ENCODE assay signal across 11 cellular contexts in genomic region chr1:150626150-150626549, GRCh38. TPM values are rescaled to one million over a fixed set of nuclear protein-coding genes. Genes with fewer than 3 reads are reported as not detected.
A peak's percentile ranks its signal among the peaks of the same experiment; 100 is the strongest.
DNase-seq lines count a peak whose midpoint lies in the region; ATAC-seq and TF ChIP-seq lines count a peak whose summit lies in the region.
"Had no signal": no experiment of that assay in that cellular context is flagged by ENCODE, and none has a peak within 500 bp of the region (broad histone marks: within the 10 kb centered on the region; RNA-seq: fewer than 3 reads in every experiment).

No MANE protein-coding gene starts in this region.

- H3K4me1 ChIP-seq in foreskin keratinocyte = peaks cover 50% of the 10 kb centered on the region

- peaks cover 51% of the 10 kb centered on the region for H3K4me1 Mint-ChIP-seq in activated naive CD4-positive, alpha-beta T cell treated with anti-CD3 and anti-CD28 coated beads, Interleukin-2, amount 10 ng/mL, durations not matched to agents 7 days and 5 days
- H3K4me1 Mint-ChIP-seq in stimulated activated naive B cell treated with anti-CD40 and anti-IgM and Interleukin-4, amounts not matched to agents 10 μg/mL and 1 μg/mL and 100 μg/mL, for 72 hours = peaks cover 36 to 67% of the 10 kb centered on the region in 2 donors

- no peaks in the 10 kb centered on the region for H3K27me3 ChIP-seq in foreskin keratinocyte
- H3K27me3 ChIP-seq: brain microvascular endothelial cell had no signal

- H3K27ac ChIP-seq in foreskin keratinocyte = peak overlapping the region; percentile 93
- H3K27ac ChIP-seq: brain microvascular endothelial cell had no signal

- ATAC-seq in foreskin keratinocyte (peak; percentile 45), GM19463 (IDR thresholded peaks at IDR 0.05; ENCODE audit: unreplicated experiment) (no peak)
- ATAC-seq in stimulated activated naive B cell treated with anti-CD40 and anti-IgM and Interleukin-4, amounts not matched to agents 10 μg/mL and 1 μg/mL and 100 μg/mL, for 72 hours (replicated peaks) = no peak

- TF ChIP-seq CTCF in foreskin keratinocyte (conservative IDR thresholded peaks at IDR 0.05) = peak; percentile 1

- CTCF ChIA-PET in activated naive CD4-positive, alpha-beta T cell treated with anti-CD3 and anti-CD28 coated beads, Interleukin-2, amount 10 ng/mL, durations not matched to agents 7 days and 5 days (lab: Charles Lee) = interaction anchor here (1.5 to 1.6 kb wide), 2 partner anchors 54 to 65 kb away, joined by 5 to 13 read pairs; no protein-coding TSS in a partner anchor

- no peaks in the 10 kb centered on the region for H3K27me3 Mint-ChIP-seq in activated naive CD4-positive, alpha-beta T cell treated with anti-CD3 and anti-CD28 coated beads, Interleukin-2, amount 10 ng/mL, durations not matched to agents 7 days and 5 days
- H3K27me3 Mint-ChIP-seq in stimulated activated naive B cell treated with anti-CD40 and anti-IgM and Interleukin-4, amounts not matched to agents 10 μg/mL and 1 μg/mL and 100 μg/mL, for 72 hours = no peaks in the 10 kb centered on the region

- no peak overlapping the region for H3K4me3 Mint-ChIP-seq in activated naive CD4-positive, alpha-beta T cell treated with anti-CD3 and anti-CD28 coated beads, Interleukin-2, amount 10 ng/mL, durations not matched to agents 7 days and 5 days
- H3K4me3 Mint-ChIP-seq in stimulated activated naive B cell treated with anti-CD40 and anti-IgM and Interleukin-4, amounts not matched to agents 10 μg/mL and 1 μg/mL and 100 μg/mL, for 72 hours = no peak overlapping the region
- H3K4me3 Mint-ChIP-seq: T-helper 1 cell treated with Interleukin-12 subunit alpha and Interleukin-12 subunit beta and Interleukin-4 antibody, amounts not matched to agents 30 μg/mL and 1 μg/mL, for 36 hours had no signal

- H3K27ac Mint-ChIP-seq in activated naive CD4-positive, alpha-beta T cell treated with anti-CD3 and anti-CD28 coated beads, Interleukin-2, amount 10 ng/mL, durations not matched to agents 7 days and 5 days = peak overlapping the region; percentile 33
- H3K27ac Mint-ChIP-seq in stimulated activated naive B cell treated with anti-CD40 and anti-IgM and Interleukin-4, amounts not matched to agents 10 μg/mL and 1 μg/mL and 100 μg/mL, for 72 hours = peak overlapping the region; percentile 52
- H3K27ac Mint-ChIP-seq: T-helper 1 cell treated with Interleukin-12 subunit alpha and Interleukin-12 subunit beta and Interleukin-4 antibody, amounts not matched to agents 30 μg/mL and 1 μg/mL, for 36 hours had no signal

- H3K9me3 Mint-ChIP-seq in activated naive CD4-positive, alpha-beta T cell treated with anti-CD3 and anti-CD28 coated beads, Interleukin-2, amount 10 ng/mL, durations not matched to agents 7 days and 5 days = no peaks in the 10 kb centered on the region
- no peaks in the 10 kb centered on the region for H3K9me3 Mint-ChIP-seq in stimulated activated naive B cell treated with anti-CD40 and anti-IgM and Interleukin-4, amounts not matched to agents 10 μg/mL and 1 μg/mL and 100 μg/mL, for 72 hours
- H3K9me3 Mint-ChIP-seq: T-helper 1 cell treated with Interleukin-12 subunit alpha and Interleukin-12 subunit beta and Interleukin-4 antibody, amounts not matched to agents 30 μg/mL and 1 μg/mL, for 36 hours had no signal

- DNase-seq in activated naive CD4-positive, alpha-beta T cell treated with Interleukin-2 at 50 U/mL for 16 hours = peak; percentile 50
- no peak for DNase-seq in activated naive CD4-positive, alpha-beta T cell (lab: John Stamatoyannopoulos, UW)
- DNase-seq in activated naive CD4-positive, alpha-beta T cell treated with anti-CD3 and anti-CD28 coated beads, Interleukin-2, amount 10 ng/mL, durations not matched to agents 7 days and 5 days = no peak
- DNase-seq in foreskin keratinocyte (peak; percentile 83 to 93), NCI-H774 (lab: John Stamatoyannopoulos, UW) (no peak), AG08395 (ENCODE audit: low spot score) (no peak)
- DNase-seq in stimulated activated naive B cell treated with anti-CD40 and anti-IgM and Interleukin-4, amounts not matched to agents 10 μg/mL and 1 μg/mL and 100 μg/mL, for 72 hours = no peak
- DNase-seq: brain microvascular endothelial cell, NCI-H1092 had no signal

- H3K36me3 Mint-ChIP-seq in activated naive CD4-positive, alpha-beta T cell treated with anti-CD3 and anti-CD28 coated beads, Interleukin-2, amount 10 ng/mL, durations not matched to agents 7 days and 5 days = peaks cover 54% of the 10 kb centered on the region
- H3K36me3 Mint-ChIP-seq in stimulated activated naive B cell treated with anti-CD40 and anti-IgM and Interleukin-4, amounts not matched to agents 10 μg/mL and 1 μg/mL and 100 μg/mL, for 72 hours = peaks cover 22 to 54% of the 10 kb centered on the region in 2 donors

RNA-seq across cellular contexts. Expression of gene ENSA, which starts 3.3 kb away (rescaled TPM):
- total RNA-seq in foreskin keratinocyte = 123 and 144 TPM in 2 replicates
- polyA plus RNA-seq in foreskin keratinocyte = 159 and 211 TPM in 2 replicates

RNA-seq across cellular contexts. Expression of gene MCL1, which starts 46.7 kb away (rescaled TPM):
- total RNA-seq in foreskin keratinocyte = 180 and 202 TPM in 2 replicates
- 81.0 and 98.8 TPM in 2 replicates for polyA plus RNA-seq in foreskin keratinocyte

Comparison
In these comparisons a context has a peak if more than half of its experiments do, and no peak if none do; other contexts are left out.
1. DNase-seq: peak in activated naive CD4-positive, alpha-beta T cell treated with Interleukin-2 at 50 U/mL for 16 hours (single experiment) and foreskin keratinocyte (2 of 2); none in activated naive CD4-positive, alpha-beta T cell (0 of 4), activated naive CD4-positive, alpha-beta T cell treated with anti-CD3 and anti-CD28 coated beads, Interleukin-2, amount 10 ng/mL, durations not matched to agents 7 days and 5 days (single experiment), stimulated activated naive B cell treated with anti-CD40 and anti-IgM and Interleukin-4, amounts not matched to agents 10 μg/mL and 1 μg/mL and 100 μg/mL, for 72 hours (single experiment), NCI-H774 (single experiment) and AG08395 (single experiment).